Comparison of ENCODE assay signal across 11 cellular contexts in genomic region chr16:9098377-9099090, GRCh38. TPM values are rescaled to one million over a fixed set of nuclear protein-coding genes. Genes with fewer than 3 reads are reported as not detected.
DNase-seq lines count a peak whose midpoint lies in the region; ATAC-seq, FAIRE-seq and TF ChIP-seq lines count a peak whose summit lies in the region.
"Had no signal": no experiment of that assay in that cellular context is flagged by ENCODE, and none has a peak within 500 bp of the region (broad histone marks: within the 10 kb centered on the region; RNA-seq: fewer than 3 reads in every experiment).

No MANE protein-coding gene starts in this region.

- peaks cover 65% of the 10 kb centered on the region for H3K36me3 Mint-ChIP-seq in T-helper 1 cell treated with Interleukin-12 subunit alpha and Interleukin-12 subunit beta and Interleukin-4 antibody, amounts not matched to agents 30 μg/mL and 1 μg/mL, for 36 hours (ENCODE audit: low read depth)
- H3K36me3 Mint-ChIP-seq in WTC11 = peaks cover 80% of the 10 kb centered on the region

- CTCF ChIA-PET in WTC11 (lab: Charles Lee) = interaction anchor here (0.7 to 1.2 kb wide), 2 partner anchors 65 to 90 kb away, joined by 3 to 4 read pairs; no protein-coding TSS in a partner anchor

- FAIRE-seq in small intestine (lab: Jason Lieb, UNC) = no peak
- FAIRE-seq: A204.1 had no signal

- TF ChIP-seq EP300 in esophagus muscularis mucosa (IDR thresholded peaks at IDR 0.05) = no peak

- no peak for ATAC-seq in WTC11
- ATAC-seq in HG02759 (IDR thresholded peaks at IDR 0.05; ENCODE audit: unreplicated experiment) = no peak

- H3K36me3 ChIP-seq in esophagus muscularis mucosa (peaks cover 13 to 27% (median 25%) of the 10 kb centered on the region in 4 donors), small intestine (ENCODE audit: control insufficient read depth in 2 of 2, insufficient read depth in 2 of 2, low read length in 2 of 2) (peaks cover 5 to 16% of the 10 kb centered on the region in 2 donors)

- POLR2A ChIA-PET in WTC11 (lab: Charles Lee) = no interaction called here

- H3K9me3 Mint-ChIP-seq in T-helper 1 cell treated with Interleukin-12 subunit alpha and Interleukin-12 subunit beta and Interleukin-4 antibody, amounts not matched to agents 30 μg/mL and 1 μg/mL, for 36 hours = no peaks in the 10 kb centered on the region
- H3K9me3 Mint-ChIP-seq in WTC11 = no peaks in the 10 kb centered on the region

- H3K27me3 ChIP-seq in esophagus muscularis mucosa (no peaks in the 10 kb centered on the region), small intestine (ENCODE audit: control insufficient read depth in 2 of 2, insufficient read depth in 2 of 2, low read length in 2 of 2) (no peaks in the 10 kb centered on the region)

- TF ChIP-seq POLR2A in esophagus muscularis mucosa (IDR thresholded peaks at IDR 0.05; ENCODE audit: low read depth) (no peak), erythroblast (IDR thresholded peaks at IDR 0.05; ENCODE audit: low read length) (no peak)

- H3K4me3 ChIP-seq in esophagus muscularis mucosa = no peak overlapping the region
- H3K4me3 ChIP-seq in small intestine (ENCODE audit: low read depth in 1 of 2, low read length in 2 of 2) = no peak overlapping the region

- TF ChIP-seq CTCF in WTC11 (IDR thresholded peaks at IDR 0.05) = no peak
- TF ChIP-seq CTCF in esophagus muscularis mucosa (IDR thresholded peaks at IDR 0.05) = no peak

- 48% methylated on average over 4 of the region's 4 CpGs for WGBS in esophagus muscularis mucosa
- 12 to 34% (median 20%) methylated on average over 4 of the region's 4 CpGs for WGBS in small intestine, 3 donors

- peaks cover 76% of the 10 kb centered on the region for H3K4me1 Mint-ChIP-seq in T-helper 1 cell treated with Interleukin-12 subunit alpha and Interleukin-12 subunit beta and Interleukin-4 antibody, amounts not matched to agents 30 μg/mL and 1 μg/mL, for 36 hours (ENCODE audit: low read depth)
- peaks cover 58% of the 10 kb centered on the region for H3K4me1 Mint-ChIP-seq in WTC11

- no peaks in the 10 kb centered on the region for H3K9me3 ChIP-seq in esophagus muscularis mucosa
- no peaks in the 10 kb centered on the region for H3K9me3 ChIP-seq in small intestine (ENCODE audit: control insufficient read depth, low read depth)

- peak overlapping the region; percentile 12 to 54 (median 26) for H3K27ac ChIP-seq in esophagus muscularis mucosa (replicated peaks in 1 of 4)
- peak overlapping the region; percentile 24 to 45 for H3K27ac ChIP-seq in small intestine (ENCODE audit: low read depth in 1 of 2, low read length in 1 of 2)

- intact Hi-C loops in esophagus muscularis mucosa (cut with DNase I) = no loop called here

- no peak for DNase-seq in T-helper 1 cell
- no peak for DNase-seq in WTC11 (ENCODE audit: low spot score)
- no peak for DNase-seq in esophagus muscularis mucosa (ENCODE audit: extremely low spot score)
- DNase-seq in small intestine = peak; percentile 89
- DNase-seq in erythroblast (lab: John Stamatoyannopoulos, UW) = no peak
- DNase-seq in ecto neural progenitor cell (ENCODE audit: low spot score) = no peak
- DNase-seq: caudate nucleus; NK-92 treated with Interleukin-12 subunit alpha and Interleukin-12 subunit beta, amount 100 ng/mL, for 24 hours had no signal

- H3K4me1 ChIP-seq in esophagus muscularis mucosa (peaks cover 97 to 100% (median 100%) of the 10 kb centered on the region in 4 donors), small intestine (ENCODE audit: control insufficient read depth in 2 of 2, insufficient read depth in 1 of 2, low read depth in 1 of 2, low read length in 1 of 2) (peaks cover 20 to 47% of the 10 kb centered on the region in 2 donors)

- H3K4me3 Mint-ChIP-seq in T-helper 1 cell treated with Interleukin-12 subunit alpha and Interleukin-12 subunit beta and Interleukin-4 antibody, amounts not matched to agents 30 μg/mL and 1 μg/mL, for 36 hours = peak overlapping the region; percentile 42
- H3K4me3 Mint-ChIP-seq in WTC11 = no peak overlapping the region

- H3K27me3 Mint-ChIP-seq in T-helper 1 cell treated with Interleukin-12 subunit alpha and Interleukin-12 subunit beta and Interleukin-4 antibody, amounts not matched to agents 30 μg/mL and 1 μg/mL, for 36 hours (ENCODE audit: low read depth) = no peaks in the 10 kb centered on the region
- no peaks in the 10 kb centered on the region for H3K27me3 Mint-ChIP-seq in WTC11 (ENCODE audit: low read depth)

- H3K27ac Mint-ChIP-seq in T-helper 1 cell treated with Interleukin-12 subunit alpha and Interleukin-12 subunit beta and Interleukin-4 antibody, amounts not matched to agents 30 μg/mL and 1 μg/mL, for 36 hours = peak overlapping the region; percentile 49
- H3K27ac Mint-ChIP-seq in WTC11 = 0 out of 2 replicates have a peak overlapping the region, but pooled peaks have one; percentile 53

TF ChIP-seq in WTC11, 78 proteins besides CTCF, POLR2A, EP300 and RAD21:
- TF ChIP-seq ZNF423 (CRISPR knock-in tag; IDR thresholded peaks at IDR 0.05) (no peak), ZNF121 (CRISPR knock-in tag; IDR thresholded peaks at IDR 0.05) (peak; percentile 90)

RNA-seq across cellular contexts. Expression of gene HAPSTR1, which starts 7.1 kb away (rescaled TPM):
- total RNA-seq in WTC11 (2021) (54.3 to 59.1 TPM (median 56.4 TPM) in 3 replicates), esophagus muscularis mucosa (10 to 100 TPM; 51.7 to 65.2 (median 57.1) TPM)
- 10 to 100 TPM; 11.6 to 18.1 (median 11.9) TPM for polyA plus RNA-seq in small intestine
